6 cellular contexts compared by ENCODE assay signal in genomic region chr10:30642856-30643255, GRCh38. TPM values are rescaled to one million over a fixed set of nuclear protein-coding genes. Genes with fewer than 3 reads are reported as not detected.
"Had no signal": no experiment of that assay in that cellular context is flagged by ENCODE, and none has a peak within 500 bp of the region (broad histone marks: within the 10 kb centered on the region; RNA-seq: fewer than 3 reads in every experiment).

No MANE protein-coding gene starts in this region.

RNA-seq across cellular contexts. Expression of gene LYZL2, which starts 13.3 kb away (rescaled TPM):
- total RNA-seq: activated B cell treated with CpG ODN at 0.5 μM for 24 hours; activated CD4-positive, alpha-beta memory T cell treated with anti-CD3 and anti-CD28 coated beads for 36 hours; body of pancreas; breast epithelium; MCF 10A; Right ventricle myocardium superior had no signal
